In genomic region chr2:10012963-10013461, GRCh38 we compare ENCODE assay signal across 28 cellular contexts. TPM values are rescaled to one million over a fixed set of nuclear protein-coding genes. Genes with fewer than 3 reads are reported as not detected.
DNase-seq lines count a peak whose midpoint lies in the region; ATAC-seq and TF ChIP-seq lines count a peak whose summit lies in the region.
"Had no signal": no experiment of that assay in that cellular context is flagged by ENCODE, and none has a peak within 500 bp of the region (broad histone marks: within the 10 kb centered on the region; RNA-seq: fewer than 3 reads in every experiment).

No MANE protein-coding gene starts in this region.

- DNase-seq in NCI-H146 treated with DMSO at 0.1 percent for 48 hours (lab: John Stamatoyannopoulos, UW; ENCODE audit: unreplicated experiment) (peak; percentile 100), NCI-H146 (lab: John Stamatoyannopoulos, UW) (no peak), PC-9 (peak in 1 of 2 experiments; percentile 78), right lobe of liver (peak in 2 of 3 donors; percentile 41 to 57), sigmoid colon (peak; percentile 67), HCEC 1CT (no peak), cerebellar cortex (ENCODE audit: low spot score) (no peak)
- DNase-seq: 8988T; activated CD4-positive, alpha-beta T cell treated with anti-CD3 and anti-CD28 coated beads for 4 hours; activated CD8-positive, alpha-beta memory T cell treated with anti-CD3 and anti-CD28 coated beads for 24 hours; activated T-cell treated with anti-CD3 and anti-CD28 coated beads for 4 hours; anterior cingulate cortex; C1 segment of cervical spinal cord; HFFc6; islet precursor cell; left ventricle myocardium inferior; naive thymus-derived CD4-positive, alpha-beta T cell; NCI-H1092 treated with DMSO at 0.1 percent for 48 hours; NCI-H2029 treated with DMSO at 0.1 percent for 48 hours; NCI-H2227 treated with DMSO at 0.1 percent for 48 hours; NCI-H526; stimulated activated naive B cell treated with anti-CD40 and anti-IgM and Interleukin-4, amounts not matched to agents 10 μg/mL and 1 μg/mL and 100 μg/mL, for 72 hours; SW 1271 had no signal

- BruUV-seq in PC-9 (replicated peaks; lab: Mats Ljungman, UMichigan) = no TSS peak

- no peaks in the 10 kb centered on the region; the same call in none of the 2 replicates for H3F3A ChIP-seq in PC-9 (ENCODE audit: insufficient read depth, low read depth)

- H3K36me3 ChIP-seq in PC-9 (ENCODE audit: low read depth) (no peaks in the 10 kb centered on the region), right lobe of liver (no peaks in the 10 kb centered on the region), sigmoid colon (no peaks in the 10 kb centered on the region)
- H3K36me3 ChIP-seq: cardiac muscle cell, left ventricle myocardium inferior, suprapubic skin had no signal

- H3K27me3 ChIP-seq in PC-9 (ENCODE audit: insufficient read depth, low read depth) (no peaks in the 10 kb centered on the region), right lobe of liver (no peaks in the 10 kb centered on the region), sigmoid colon (no peaks in the 10 kb centered on the region)
- H3K27me3 ChIP-seq: cardiac muscle cell, suprapubic skin had no signal

- no peak for ATAC-seq in right lobe of liver
- no peak for ATAC-seq in HG03520 (IDR thresholded peaks at IDR 0.05; ENCODE audit: unreplicated experiment)
- ATAC-seq: Panc1; stimulated activated naive B cell treated with anti-CD40 and anti-IgM and Interleukin-4, amounts not matched to agents 10 μg/mL and 1 μg/mL and 100 μg/mL, for 72 hours had no signal

- no peaks in the 10 kb centered on the region for H3K79me2 ChIP-seq in PC-9 (ENCODE audit: low read depth)

- no peak for TF ChIP-seq CTCF in PC-9 (conservative IDR thresholded peaks at IDR 0.05)
- TF ChIP-seq CTCF in right lobe of liver (IDR thresholded peaks at IDR 0.05) = no peak
- no peak for TF ChIP-seq CTCF in sigmoid colon (IDR thresholded peaks at IDR 0.05)

- TF ChIP-seq POLR2A in right lobe of liver (IDR thresholded peaks at IDR 0.05) (no peak), sigmoid colon (IDR thresholded peaks at IDR 0.05) (no peak)

- CTCF ChIA-PET in PC-9 (lab: Charles Lee) = no interaction called here

- 90% methylated on average over 29 of the region's 29 CpGs for WGBS in right lobe of liver (ENCODE audit: insufficient coverage, low coverage, low lambda C conversion rate, missing lambda C conversion rate)
- WGBS in sigmoid colon, 2 donors = 79 to 93% methylated on average over 29 of the region's 29 CpGs

- H4K20me1 ChIP-seq in PC-9 (ENCODE audit: insufficient read depth) = no peaks in the 10 kb centered on the region

- H3K4me1 ChIP-seq in PC-9 (replicated peaks; ENCODE audit: insufficient read depth) (no peaks in the 10 kb centered on the region), right lobe of liver (peaks cover 0 to 35% (median 15%) of the 10 kb centered on the region in 4 donors), sigmoid colon (peaks cover 0 to 28% (median 27%) of the 10 kb centered on the region in 4 donors)
- H3K4me1 ChIP-seq: Caco-2 had no signal

- H2AFZ ChIP-seq in PC-9 = no peak overlapping the region

- H3K9me3 ChIP-seq in PC-9 (ENCODE audit: insufficient read depth, low read depth) (no peaks in the 10 kb centered on the region), right lobe of liver (no peaks in the 10 kb centered on the region), sigmoid colon (peaks cover 0 to 3% (median 0%) of the 10 kb centered on the region in 4 donors)
- H3K9me3 ChIP-seq: Caco-2, suprapubic skin had no signal

- no peaks in the 10 kb centered on the region for H3K9me2 ChIP-seq in PC-9 (ENCODE audit: insufficient read depth)

- POLR2A ChIA-PET in PC-9 (lab: Charles Lee; ENCODE audit: unreplicated experiment) = no interaction called here

- intact Hi-C loops in PC-9 (cut with micrococcal nuclease; ENCODE audit: unreplicated experiment) = no loop called here
- intact Hi-C loops in right lobe of liver (cut with DNase I) = no loop called here
- intact Hi-C loops in sigmoid colon (cut with DNase I) = no loop called here

- no peak overlapping the region for H3K4me3 ChIP-seq in PC-9
- H3K4me3 ChIP-seq in right lobe of liver = no peak overlapping the region
- H3K4me3 ChIP-seq in sigmoid colon = no peak overlapping the region
- H3K4me3 ChIP-seq: cardiac muscle cell, left ventricle myocardium inferior, suprapubic skin had no signal

- H3K4me2 ChIP-seq in PC-9 = peak overlapping the region; percentile 23; the same call in 1 of the 2 replicates

- TF ChIP-seq EP300 in sigmoid colon (IDR thresholded peaks at IDR 0.05) = no peak

- H3K27ac ChIP-seq in PC-9 (peak overlapping the region; percentile 61), right lobe of liver (no peak overlapping the region), sigmoid colon (no peak overlapping the region)
- H3K27ac ChIP-seq: cardiac muscle cell, left ventricle myocardium inferior, suprapubic skin had no signal

RNA-seq across cellular contexts. Expression of gene KLF11, which starts 30.3 kb away (rescaled TPM):
- total RNA-seq in PC-9 (2021) = 10.9 and 14.6 TPM in 2 replicates
- 10 to 100 TPM; 10.9 to 40.1 (median 27.8) TPM for total RNA-seq in right lobe of liver
- 10 to 100 TPM; 18.5 to 41.3 (median 29.7) TPM for total RNA-seq in sigmoid colon
- 1 to 10 TPM; 3.9 to 7.2 (median 5.8) TPM for polyA plus RNA-seq in sigmoid colon

Comparison
In these comparisons a context has a peak if more than half of its experiments do, and no peak if none do; other contexts are left out.
1. DNase-seq: peak in NCI-H146 treated with DMSO at 0.1 percent for 48 hours (single experiment), right lobe of liver (2 of 3) and sigmoid colon (single experiment); none in NCI-H146 (single experiment), HCEC 1CT (single experiment) and cerebellar cortex (single experiment).